In the genomic region with DNA sequence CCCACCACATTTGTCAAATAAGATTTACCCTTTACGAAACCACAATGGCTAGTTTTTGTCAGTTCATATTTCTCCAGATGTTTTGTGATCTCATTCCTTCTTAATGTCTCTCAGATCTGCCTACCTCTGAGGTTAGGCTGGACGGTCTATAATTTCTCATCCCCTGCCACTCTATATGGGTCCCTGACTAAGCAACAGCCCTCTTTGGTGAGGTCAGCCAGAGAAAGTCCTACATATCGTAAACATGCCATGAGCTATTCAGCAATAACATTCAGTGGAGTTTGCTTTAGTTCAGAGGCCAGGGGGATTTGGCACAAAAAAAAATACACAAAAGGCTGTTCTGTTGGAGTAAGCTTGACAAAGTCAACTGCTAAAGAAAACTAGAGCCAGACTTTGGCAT, we compare ENCODE assay signal across 22 cellular contexts.
A peak's percentile ranks its signal among the peaks of the same experiment; 100 is the strongest.
DNase-seq lines count a peak whose midpoint lies in the region; ATAC-seq and TF ChIP-seq lines count a peak whose summit lies in the region.
"Had no signal": no experiment of that assay in that cellular context is flagged by ENCODE, and none has a peak within 500 bp of the region (broad histone marks: within the 10 kb centered on the region; RNA-seq: fewer than 3 reads in every experiment).

No MANE protein-coding gene starts in this region.

- 55 to 57% methylated on average over 3 of the region's 3 CpGs for WGBS in thyroid gland, 2 donors

- DNase-seq in ELR (ENCODE audit: low read depth) (peak; percentile 43), amniotic epithelial cell (ENCODE audit: low read depth) (peak; percentile 91), iris pigment epithelial cell (ENCODE audit: low read depth) (peak; percentile 81), thyroid gland (no peak)
- DNase-seq: activated CD4-positive, alpha-beta T cell treated with anti-CD3 and anti-CD28 coated beads for 1 hour; activated naive CD4-positive, alpha-beta T cell treated with Interleukin-2 at 50 U/mL for 16 hours; activated T-cell treated with anti-CD3 and anti-CD28 coated beads, Interleukin-2, amount 50 U/mL, for 24 hours; effector memory CD4-positive, alpha-beta T cell; esophagus squamous epithelium; HFFc6; mucosa of descending colon; NCI-H2171 treated with DMSO at 0.1 percent for 48 hours; NCI-H526; nucleus accumbens; SHP77 treated with DMSO at 0.1 percent for 48 hours had no signal

- no peak overlapping the region for H3K4me3 ChIP-seq in thyroid gland (replicated peaks in 1 of 3)
- H3K4me3 ChIP-seq: esophagus squamous epithelium, mucosa of descending colon, right atrium auricular region, thoracic aorta had no signal

- no peak for TF ChIP-seq CTCF in thyroid gland (IDR thresholded peaks at IDR 0.05)

- no peaks in the 10 kb centered on the region for H3K27me3 ChIP-seq in thyroid gland
- H3K27me3 ChIP-seq: esophagus squamous epithelium, right atrium auricular region had no signal

- TF ChIP-seq POLR2A in thyroid gland (IDR thresholded peaks at IDR 0.05): no peak

- intact Hi-C loops in thyroid gland (cut with DNase I): no loop called here

- no peak for ATAC-seq in HG03378 (IDR thresholded peaks at IDR 0.05; ENCODE audit: unreplicated experiment)
- ATAC-seq in GM18517 (IDR thresholded peaks at IDR 0.05; ENCODE audit: unreplicated experiment): no peak
- no peak for ATAC-seq in GM18868 (IDR thresholded peaks at IDR 0.05; ENCODE audit: unreplicated experiment)
- ATAC-seq: mucosa of descending colon; stimulated activated effector memory CD8-positive, alpha-beta T cell treated with anti-CD3 and anti-CD28 coated beads, Interleukin-12 subunit alpha, Interleukin-12 subunit beta, amount 100 ng/mL, for 72 hours had no signal

- peaks cover 20 to 23% of the 10 kb centered on the region in 2 donors for H3K4me1 ChIP-seq in thyroid gland

- peak overlapping the region; percentile 39 to 92 (median 82) for H3K27ac ChIP-seq in thyroid gland
- H3K27ac ChIP-seq: esophagus squamous epithelium, right atrium auricular region, thoracic aorta had no signal

- H3K9me3 ChIP-seq in thyroid gland: no peaks in the 10 kb centered on the region
- H3K9me3 ChIP-seq: Caco-2, esophagus squamous epithelium, mucosa of descending colon, right atrium auricular region, thoracic aorta had no signal

- H3K36me3 ChIP-seq in thyroid gland: no peaks in the 10 kb centered on the region
- H3K36me3 ChIP-seq: esophagus squamous epithelium, right atrium auricular region, thoracic aorta had no signal

Comparison
In these comparisons a context has a peak if more than half of its experiments do, and no peak if none do; other contexts are left out.
1. DNase-seq: peak in ELR (single experiment), amniotic epithelial cell (single experiment) and iris pigment epithelial cell (single experiment); none in thyroid gland (0 of 2).